24 cellular contexts compared by ENCODE assay signal in the genomic region with DNA sequence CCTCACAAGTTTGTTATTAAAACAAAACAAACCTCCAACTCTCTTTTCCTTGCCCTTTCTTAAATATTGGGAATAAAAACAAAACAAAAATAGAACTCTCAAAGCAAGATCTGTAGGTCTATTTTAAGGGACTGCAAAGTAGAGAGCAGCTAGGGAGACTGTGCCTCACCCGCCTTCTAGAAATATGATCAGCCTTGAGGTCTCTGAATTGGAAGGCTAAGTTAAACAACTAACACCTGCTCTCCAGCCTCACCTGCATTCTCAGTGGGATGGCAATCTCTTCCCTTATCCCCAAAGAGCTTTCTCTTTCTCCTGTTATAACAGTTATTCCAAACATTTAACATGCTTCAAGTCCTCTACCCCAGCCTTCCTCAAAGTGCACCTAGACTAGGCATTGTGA.
DNase-seq lines count a peak whose midpoint lies in the region; ATAC-seq, FAIRE-seq and TF ChIP-seq lines count a peak whose summit lies in the region.
"Had no signal": no experiment of that assay in that cellular context is flagged by ENCODE, and none has a peak within 500 bp of the region (broad histone marks: within the 10 kb centered on the region; RNA-seq: fewer than 3 reads in every experiment).

No MANE protein-coding gene starts in this region.

- H3K27me3 ChIP-seq in cardiac muscle cell (no peaks in the 10 kb centered on the region), keratinocyte (ENCODE audit: control insufficient read depth, extremely low read depth, insufficient read depth, low read length) (no peaks in the 10 kb centered on the region)

- peak; percentile 52 for FAIRE-seq in keratinocyte (lab: Jason Lieb, UNC)
- FAIRE-seq: A549, GM12892, GM18507, H1, HepG2 had no signal

- dilution Hi-C loops in keratinocyte (cut with MboI; ENCODE audit: extremely low pct_ligation_motif_present, low sequenced_read_pairs) = no loop called here

- peak overlapping the region; percentile 11 for H3K27ac ChIP-seq in cardiac muscle cell
- H3K27ac ChIP-seq in keratinocyte (ENCODE audit: control insufficient read depth, insufficient read depth, low read length) = no peak overlapping the region
- H3K27ac ChIP-seq: A549, PC-9, RWPE1 had no signal

- no peak overlapping the region for H3K9ac ChIP-seq in keratinocyte (ENCODE audit: control insufficient read depth, extremely low read depth, insufficient read depth, low read length)

- no peak overlapping the region for H3K4me2 ChIP-seq in keratinocyte (ENCODE audit: control insufficient read depth, extremely low read depth, insufficient read depth, low read depth, low read length)
- H3K4me2 ChIP-seq: A549, PC-9 had no signal

- no peaks in the 10 kb centered on the region for H3K9me3 ChIP-seq in cardiac muscle cell (ENCODE audit: low read depth)
- H3K9me3 ChIP-seq in keratinocyte (ENCODE audit: control insufficient read depth, low read depth, low read length) = no peaks in the 10 kb centered on the region
- H3K9me3 ChIP-seq: A549, Caco-2 had no signal

- no peaks in the 10 kb centered on the region for H3K9me1 ChIP-seq in keratinocyte (ENCODE audit: control insufficient read depth, extremely low read depth, insufficient read depth, low read length)

- H3K4me3 ChIP-seq in cardiac muscle cell (no peak overlapping the region), keratinocyte (ENCODE audit: control insufficient read depth in 2 of 3, extremely low read depth in 1 of 3, insufficient read depth in 2 of 3, low read depth in 1 of 3, low read length in 3 of 3) (no peak overlapping the region)
- H3K4me3 ChIP-seq: A549, PC-9 had no signal

- intact Hi-C loops in cardiac septum (cut with DNase I) = no loop called here

- no peaks in the 10 kb centered on the region for H3K79me2 ChIP-seq in keratinocyte (ENCODE audit: control insufficient read depth, insufficient read depth, low read length)

- H4K20me1 ChIP-seq in keratinocyte (ENCODE audit: control insufficient read depth, extremely low read depth, insufficient read depth, low read length) = no peaks in the 10 kb centered on the region

- DNase-seq in cardiac muscle cell (ENCODE audit: low read depth in 1 of 2, low spot score in 1 of 2) = no peak
- DNase-seq in cardiac septum (ENCODE audit: low spot score) = no peak
- DNase-seq in NCI-H2171 treated with DMSO at 0.1 percent for 48 hours (lab: John Stamatoyannopoulos, UW) = peak; percentile 87
- DNase-seq in keratinocyte (ENCODE audit: low read depth, low spot score) = no peak
- DNase-seq: Caco-2; CD4-positive, alpha-beta T cell; EL; KBM-7; NCI-H1694; NCI-H446; NCI-H82; PC-9; SIG-M5; T-helper 1 cell had no signal

- H3K4me1 ChIP-seq in cardiac muscle cell (ENCODE audit: low read depth) (peaks cover 11% of the 10 kb centered on the region), keratinocyte (ENCODE audit: control insufficient read depth, extremely low read depth, insufficient read depth, low read length) (peaks cover 9% of the 10 kb centered on the region)
- H3K4me1 ChIP-seq: A549, Caco-2 had no signal

- no peak for ATAC-seq in HG02610 (IDR thresholded peaks at IDR 0.05; ENCODE audit: unreplicated experiment)
- no peak for ATAC-seq in HG02588 (IDR thresholded peaks at IDR 0.05; ENCODE audit: unreplicated experiment)
- ATAC-seq in HG03457 (IDR thresholded peaks at IDR 0.05; ENCODE audit: unreplicated experiment) = no peak
- ATAC-seq: A549, HepG2, SK-N-SH treated with all-trans-retinoic acid at 6 μM for 48 hours had no signal

- H3K36me3 ChIP-seq in cardiac muscle cell = no peaks in the 10 kb centered on the region
- no peaks in the 10 kb centered on the region for H3K36me3 ChIP-seq in keratinocyte (ENCODE audit: control insufficient read depth in 2 of 2, extremely low read depth in 1 of 2, insufficient read depth in 2 of 2, low read length in 2 of 2)

- no peak for TF ChIP-seq CTCF in cardiac muscle cell (IDR thresholded peaks at IDR 0.05; ENCODE audit: low read depth, low read length)
- no peak for TF ChIP-seq CTCF in keratinocyte (optimal IDR thresholded peaks at IDR 0.05 in 1 of 3, IDR thresholded peaks at IDR 0.05 in 1 of 3, conservative IDR thresholded peaks at IDR 0.05 in 1 of 3; ENCODE audit: extremely low read depth in 1 of 3, insufficient read depth in 2 of 3, low read length in 3 of 3)

- H2AFZ ChIP-seq in keratinocyte (ENCODE audit: control insufficient read depth, low read length) = no peak overlapping the region
- H2AFZ ChIP-seq: PC-9 had no signal
